Comparison of ENCODE assay signal across 8 cellular contexts in genomic region chr7:94004024-94004945, GRCh38. TPM values are rescaled to one million over a fixed set of nuclear protein-coding genes. Genes with fewer than 3 reads are reported as not detected.
DNase-seq lines count a peak whose midpoint lies in the region; TF ChIP-seq lines count a peak whose summit lies in the region.

Gene BET1, minus strand, starts transcription at chr7:94004355. Its CDS starts 139 bp downstream, at chr7:94004216.

- no peaks in the 10 kb centered on the region for H3K79me1 ChIP-seq in H9 (ENCODE audit: insufficient read depth, low read depth, low read length, poor library complexity, severe bottlenecking)

- H2AK5ac ChIP-seq in H9 (ENCODE audit: insufficient read length, low read length): no peak within 1 kb of the TSS

- DNase-seq in ELR (ENCODE audit: low read depth) (peak; percentile 97), H9 (peak; percentile 94), MG63 (peak; percentile 88), SHP77 treated with DMSO at 0.1 percent for 48 hours (lab: John Stamatoyannopoulos, UW) (peak; percentile 77), fibroblast of the aortic adventitia (ENCODE audit: low read depth) (peak; percentile 97)
- DNase-seq in activated effector memory CD4-positive, alpha-beta T cell treated with anti-CD3 and anti-CD28 coated beads, Interleukin-2, amount 50 U/mL, for 16 hours: peak; percentile 97

- peak within 1 kb of the TSS; percentile 94 for H3K4me2 ChIP-seq in H9 (ENCODE audit: insufficient read depth, insufficient read length, low read length)

- no peak for TF ChIP-seq CTCF in H9 (conservative IDR thresholded peaks at IDR 0.05)
- TF ChIP-seq CTCF in fibroblast of the aortic adventitia (IDR thresholded peaks at IDR 0.05; ENCODE audit: insufficient read depth, low read length): no peak
- no peak for TF ChIP-seq CTCF in nephron (IDR thresholded peaks at IDR 0.05; ENCODE audit: unreplicated experiment in 3 of 3)

- no peak within 1 kb of the TSS for H2BK12ac ChIP-seq in H9 (ENCODE audit: insufficient read length, low read depth, low read length)

- no peak within 1 kb of the TSS for H3K56ac ChIP-seq in H9 (ENCODE audit: insufficient read length, low read depth, low read length)

- peak within 1 kb of the TSS; percentile 23; the same call in 1 of the 2 replicates for H3K14ac ChIP-seq in H9 (ENCODE audit: insufficient read depth, low read length)

- peak within 1 kb of the TSS; percentile 43 for H2AFZ ChIP-seq in H9 (ENCODE audit: low read length)

- H3K4me1 ChIP-seq in H9 (ENCODE audit: insufficient read depth, low read length): no peaks in the 10 kb centered on the region

- peak within 1 kb of the TSS; percentile 100 for H3K4me3 Mint-ChIP-seq in H9
- H3K4me3 Mint-ChIP-seq in nephron: peak within 1 kb of the TSS; percentile 99
- H3K4me3 Mint-ChIP-seq in stimulated activated naive CD8-positive, alpha-beta T cell treated with anti-CD3 and anti-CD28 coated beads, Interleukin-15, Interleukin-2, amounts not matched to agents 100 ng/mL and 50 ng/mL, for 24 hours: peak within 1 kb of the TSS; percentile 98

- H3K23me2 ChIP-seq in H9 (ENCODE audit: insufficient read length, low read depth, low read length, poor library complexity, severe bottlenecking): peaks cover 8% of the 10 kb centered on the region

- no peak within 1 kb of the TSS for H3T11ph ChIP-seq in H9 (ENCODE audit: low read length)

- H3K4me3 ChIP-seq in MG63 (peak within 1 kb of the TSS; percentile 90), fibroblast of the aortic adventitia (ENCODE audit: low read depth, low read length) (peak within 1 kb of the TSS; percentile 91)

- no peak within 1 kb of the TSS for H4K91ac ChIP-seq in H9 (ENCODE audit: insufficient read length, low read depth, low read length)

- no peaks in the 10 kb centered on the region for H3K36me3 ChIP-seq in MG63

- H3K4me1 Mint-ChIP-seq in H9 (peaks cover 16 to 17% of the 10 kb centered on the region in 2 experiments), nephron (peaks cover 24% of the 10 kb centered on the region)
- H3K4me1 Mint-ChIP-seq in stimulated activated naive CD8-positive, alpha-beta T cell treated with anti-CD3 and anti-CD28 coated beads, Interleukin-15, Interleukin-2, amounts not matched to agents 100 ng/mL and 50 ng/mL, for 24 hours (ENCODE audit: low read depth): peaks cover 42% of the 10 kb centered on the region

- H3K27me3 ChIP-seq in H9 (ENCODE audit: insufficient read depth, low read length) (no peaks in the 10 kb centered on the region; the same call in 1 of the 2 replicates), MG63 (no peaks in the 10 kb centered on the region)

- no peak within 1 kb of the TSS for H2BK20ac ChIP-seq in H9 (ENCODE audit: low read depth, low read length, poor library complexity, severe bottlenecking)

- peak within 1 kb of the TSS; percentile 0 for H3K27ac ChIP-seq in H9 (ENCODE audit: insufficient read length, low read depth, low read length)

- peaks cover 7% of the 10 kb centered on the region; the same call in 1 of the 2 replicates for H3K79me2 ChIP-seq in H9 (ENCODE audit: insufficient read depth, low read length)

- no peak within 1 kb of the TSS for H3K4ac ChIP-seq in H9 (ENCODE audit: low read depth, low read length)

- no peak within 1 kb of the TSS for H4K8ac ChIP-seq in H9 (replicated peaks; ENCODE audit: insufficient read length, low read depth, low read length)

- H3K27me3 Mint-ChIP-seq in H9 (ENCODE audit: low read depth): peaks cover 7% of the 10 kb centered on the region
- no peaks in the 10 kb centered on the region for H3K27me3 Mint-ChIP-seq in nephron (ENCODE audit: low read depth)
- H3K27me3 Mint-ChIP-seq in stimulated activated naive CD8-positive, alpha-beta T cell treated with anti-CD3 and anti-CD28 coated beads, Interleukin-15, Interleukin-2, amounts not matched to agents 100 ng/mL and 50 ng/mL, for 24 hours: peaks cover 20% of the 10 kb centered on the region

- H4K20me1 ChIP-seq in H9 (ENCODE audit: control insufficient read depth, insufficient read depth, insufficient read length): no peaks in the 10 kb centered on the region

- H4K5ac ChIP-seq in H9 (ENCODE audit: insufficient read length, low read depth, low read length): no peak within 1 kb of the TSS

- H3K9me3 Mint-ChIP-seq in H9 (no peaks in the 10 kb centered on the region), nephron (no peaks in the 10 kb centered on the region)
- H3K9me3 Mint-ChIP-seq in stimulated activated naive CD8-positive, alpha-beta T cell treated with anti-CD3 and anti-CD28 coated beads, Interleukin-15, Interleukin-2, amounts not matched to agents 100 ng/mL and 50 ng/mL, for 24 hours: no peaks in the 10 kb centered on the region

- peak within 1 kb of the TSS; percentile 89 for H3K9ac ChIP-seq in H9 (ENCODE audit: extremely low read depth, insufficient read length, low read length)

- no peak within 1 kb of the TSS for H2BK15ac ChIP-seq in H9 (ENCODE audit: low read depth, low read length)

- no peak within 1 kb of the TSS for H3K23ac ChIP-seq in H9 (ENCODE audit: insufficient read length, low read depth, low read length)

- H2BK5ac ChIP-seq in H9 (ENCODE audit: insufficient read length, low read length): no peak within 1 kb of the TSS

- no peak within 1 kb of the TSS for H2BK120ac ChIP-seq in H9 (ENCODE audit: low read depth, low read length, poor library complexity, severe bottlenecking)

- H3K18ac ChIP-seq in H9 (ENCODE audit: insufficient read length, low read depth, low read length): peak within 1 kb of the TSS; percentile 45

- H3K36me3 Mint-ChIP-seq in H9 (ENCODE audit: insufficient read depth in 1 of 3, low read depth in 3 of 3): no peaks in the 10 kb centered on the region
- peaks cover 5% of the 10 kb centered on the region for H3K36me3 Mint-ChIP-seq in nephron (ENCODE audit: low read depth)
- H3K36me3 Mint-ChIP-seq in stimulated activated naive CD8-positive, alpha-beta T cell treated with anti-CD3 and anti-CD28 coated beads, Interleukin-15, Interleukin-2, amounts not matched to agents 100 ng/mL and 50 ng/mL, for 24 hours (ENCODE audit: low read depth): peaks cover 18% of the 10 kb centered on the region

- no CpG with 5 or more reads among the region's 47 CpGs for WGBS in H9 (ENCODE audit: extremely low coverage, insufficient read length, low lambda C conversion rate)

- H3K27ac Mint-ChIP-seq in H9 (peak within 1 kb of the TSS; percentile 99 to 100 (median 99)), nephron (peak within 1 kb of the TSS; percentile 98 to 99 (median 98))
- H3K27ac Mint-ChIP-seq in stimulated activated naive CD8-positive, alpha-beta T cell treated with anti-CD3 and anti-CD28 coated beads, Interleukin-15, Interleukin-2, amounts not matched to agents 100 ng/mL and 50 ng/mL, for 24 hours: peak within 1 kb of the TSS; percentile 95

- H3K9me3 ChIP-seq in H9 (ENCODE audit: control insufficient read depth, low read depth, low read length) (no peaks in the 10 kb centered on the region), MG63 (no peaks in the 10 kb centered on the region)

RNA-seq across cellular contexts. Expression of gene BET1, which starts in this region (rescaled TPM):
- total RNA-seq in H9 (2021): 21.4 and 23.4 TPM in 2 replicates
- 21.7 and 30.9 TPM in 2 replicates for total RNA-seq in MG63 (2014; rRNA removed; shearing (Covaris generic); ENCODE audit: low replicate concordance)
- 48.3 and 60.8 TPM in 2 replicates for total RNA-seq in fibroblast of the aortic adventitia (ENCODE audit: low replicate concordance)

Comparison
In these comparisons a context has a peak if more than half of its experiments do, and no peak if none do; other contexts are left out.
1. Peak in every context shown above with its lines: DNase-seq, H3K4me3 ChIP-seq and H3K27ac ChIP-seq.